In the genomic region with DNA sequence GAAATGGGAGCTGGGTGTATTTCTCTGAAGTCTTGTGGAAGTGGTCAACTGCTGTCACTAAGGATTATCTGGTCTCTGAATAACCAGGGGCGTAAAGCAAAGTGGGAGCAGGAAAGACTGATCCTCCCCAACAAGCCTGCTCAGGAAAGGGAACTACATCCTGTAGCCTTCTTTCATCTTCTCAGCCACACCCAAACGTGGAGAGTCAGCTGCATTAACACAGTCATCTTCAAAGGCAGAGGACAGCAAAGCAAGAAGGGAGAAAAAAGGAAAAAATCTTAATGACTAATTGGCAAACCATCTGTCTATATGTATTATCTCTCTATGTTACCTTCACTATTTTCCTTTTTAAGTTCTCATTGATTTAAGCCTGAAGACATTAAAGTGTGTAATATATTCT, we compare ENCODE assay signal across 23 cellular contexts.
"Had no signal": no experiment of that assay in that cellular context is flagged by ENCODE, and none has a peak within 500 bp of the region (broad histone marks: within the 10 kb centered on the region; RNA-seq: fewer than 3 reads in every experiment).

No MANE protein-coding gene starts in this region.

- ATAC-seq: activated T-cell treated with anti-CD3 and anti-CD28 coated beads, Interleukin-2, amount 50 U/mL, for 4 hours; T-helper 17 cell had no signal

- H3K27me3 ChIP-seq: cardiac muscle cell, MG63 had no signal

- H3K9me3 ChIP-seq: MG63 had no signal

- H3K4me2 ChIP-seq: KMS-11 had no signal

- DNase-seq: activated B cell treated with CpG ODN at 0.5 μM for 24 hours; activated CD4-positive, alpha-beta T cell treated with anti-CD3 and anti-CD28 coated beads for 1 hour; activated CD4-positive, alpha-beta T cell treated with anti-CD3 and anti-CD28 coated beads, Interleukin-2, amount 10 ng/mL, durations not matched to agents 24 days and 14 days; activated CD4-positive, alpha-beta T cell treated with anti-CD3 and anti-CD28 coated beads, Interleukin-2, amount 50 U/mL, for 48 hours; activated CD8-positive, alpha-beta memory T cell treated with anti-CD3 and anti-CD28 coated beads for 24 hours; activated effector memory CD4-positive, alpha-beta T cell treated with anti-CD3 and anti-CD28 coated beads, Interleukin-2, amount 50 U/mL, for 16 hours; activated naive CD4-positive, alpha-beta T cell treated with Interleukin-2 at 50 U/mL for 16 hours; activated T-cell treated with anti-CD3 and anti-CD28 coated beads, Interleukin-2, amount 50 U/mL, for 4 hours; amygdala; MG63; NCI-H1105; NCI-H1436 treated with DMSO at 0.1 percent for 48 hours; NCI-H1930; NCI-H2171 treated with DMSO at 0.1 percent for 48 hours; NCI-H226; NCI-H510A; NCI-H526 treated with DMSO at 0.1 percent for 48 hours; NK-92 treated with Interleukin-12 subunit alpha and Interleukin-12 subunit beta, amount 100 ng/mL, for 24 hours; SHP77 treated with DMSO at 0.1 percent for 48 hours; T-helper 17 cell; T-helper 9 cell had no signal

- H3K4me3 ChIP-seq: cardiac muscle cell, MG63 had no signal

- H3K27ac ChIP-seq: cardiac muscle cell, KMS-11 had no signal

- H3K9ac ChIP-seq: KMS-11 had no signal

- H3K36me3 ChIP-seq: cardiac muscle cell, MG63 had no signal
